Comparison of ENCODE assay signal across 7 cellular contexts in the genomic region with DNA sequence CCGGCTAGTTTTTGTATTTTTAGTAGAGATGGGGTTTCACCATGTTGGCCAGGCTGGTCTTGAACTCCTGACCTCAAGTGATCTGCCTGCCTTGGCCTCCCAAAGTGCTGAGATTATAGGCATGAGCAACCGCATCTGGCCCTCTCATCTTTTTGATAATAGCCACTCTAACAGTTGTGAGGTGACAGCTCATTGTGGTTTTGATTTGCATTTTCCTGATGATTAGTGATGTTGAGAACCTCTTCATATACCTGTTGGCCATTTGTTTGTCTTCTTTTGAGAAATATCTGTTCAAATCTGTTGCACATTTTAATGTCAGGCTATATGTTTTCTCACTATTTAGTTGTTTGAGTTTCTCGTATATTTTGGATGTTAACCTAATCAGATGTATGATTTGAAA.
DNase-seq lines count a peak whose midpoint lies in the region; ATAC-seq, FAIRE-seq and TF ChIP-seq lines count a peak whose summit lies in the region.
"Not testable (repeated sequence)": the region's sequence is repeated elsewhere in the genome, so short reads cannot be mapped to it uniquely, and the experiment has no call there.

No MANE protein-coding gene starts in this region.

- H3K4me3 Mint-ChIP-seq in stimulated activated memory B cell treated with anti-CD40 and anti-IgM and Interleukin-4, amounts not matched to agents 10 μg/mL and 1 μg/mL and 100 μg/mL, for 72 hours = not testable (repeated sequence)

- H3K4me1 Mint-ChIP-seq in stimulated activated memory B cell treated with anti-CD40 and anti-IgM and Interleukin-4, amounts not matched to agents 10 μg/mL and 1 μg/mL and 100 μg/mL, for 72 hours = peaks cover 52% of the 10 kb centered on the region

- TF ChIP-seq POLR2A in GM12891 (IDR thresholded peaks at IDR 0.05; ENCODE audit: low read depth, low read length) = not testable (repeated sequence)

- peak overlapping the region; percentile 61 for H3K27ac Mint-ChIP-seq in stimulated activated memory B cell treated with anti-CD40 and anti-IgM and Interleukin-4, amounts not matched to agents 10 μg/mL and 1 μg/mL and 100 μg/mL, for 72 hours

- not testable (repeated sequence) for H3K27me3 Mint-ChIP-seq in stimulated activated memory B cell treated with anti-CD40 and anti-IgM and Interleukin-4, amounts not matched to agents 10 μg/mL and 1 μg/mL and 100 μg/mL, for 72 hours

- FAIRE-seq in GM12891 (lab: Jason Lieb, UNC) = not testable (repeated sequence)

- not testable (repeated sequence) for H3K36me3 Mint-ChIP-seq in stimulated activated memory B cell treated with anti-CD40 and anti-IgM and Interleukin-4, amounts not matched to agents 10 μg/mL and 1 μg/mL and 100 μg/mL, for 72 hours

- H3K9me3 Mint-ChIP-seq in stimulated activated memory B cell treated with anti-CD40 and anti-IgM and Interleukin-4, amounts not matched to agents 10 μg/mL and 1 μg/mL and 100 μg/mL, for 72 hours = not testable (repeated sequence)

- ATAC-seq in GM18511 (IDR thresholded peaks at IDR 0.05; ENCODE audit: unreplicated experiment) (peak; percentile 77), GM18870 (IDR thresholded peaks at IDR 0.05; ENCODE audit: unreplicated experiment) (peak; percentile 53), GM19463 (IDR thresholded peaks at IDR 0.05; ENCODE audit: unreplicated experiment) (peak; percentile 74), HG02938 (IDR thresholded peaks at IDR 0.05; ENCODE audit: unreplicated experiment) (peak; percentile 48), HG03565 (IDR thresholded peaks at IDR 0.05; ENCODE audit: unreplicated experiment) (peak; percentile 49)
- peak; percentile 59 for ATAC-seq in stimulated activated memory B cell treated with anti-CD40 and anti-IgM and Interleukin-4, amounts not matched to agents 10 μg/mL and 1 μg/mL and 100 μg/mL, for 72 hours

- DNase-seq in GM12891 (ENCODE audit: insufficient read length, low spot score) = not testable (repeated sequence)

TF ChIP-seq in GM12891, 5 proteins besides CTCF, POLR2A, EP300 and RAD21:
- TF ChIP-seq POU2F2 (IDR thresholded peaks at IDR 0.05; ENCODE audit: low read depth, low read length) = 0 out of 2 replicates have a peak, but pooled peaks have one; percentile 22
